ENCODE assay signal across 19 cellular contexts in genomic region chr4:168337550-168337940, GRCh38.
"Had no signal": no experiment of that assay in that cellular context is flagged by ENCODE, and none has a peak within 500 bp of the region (broad histone marks: within the 10 kb centered on the region; RNA-seq: fewer than 3 reads in every experiment).

No MANE protein-coding gene starts in this region.

- H3K4me3 ChIP-seq: breast epithelium, dorsolateral prefrontal cortex, lung, right atrium auricular region, upper lobe of left lung had no signal

- H3K27ac ChIP-seq: breast epithelium, dorsolateral prefrontal cortex, foreskin keratinocyte, right atrium auricular region, upper lobe of left lung had no signal

- ATAC-seq: activated CD8-positive, alpha-beta T cell treated with anti-CD3 and anti-CD28 coated beads for 36 hours; activated T-cell treated with anti-CD3 and anti-CD28 coated beads, Interleukin-2, amount 50 U/mL, for 4 hours; naive thymus-derived CD4-positive, alpha-beta T cell; stimulated activated naive CD8-positive, alpha-beta T cell treated with anti-CD3 and anti-CD28 coated beads, Interleukin-15, Interleukin-2, amounts not matched to agents 100 U/mL and 50 U/mL, for 24 hours; WTC11 had no signal

- H3K27me3 ChIP-seq: breast epithelium, dorsolateral prefrontal cortex, foreskin keratinocyte, right atrium auricular region, upper lobe of left lung had no signal

- DNase-seq: activated CD4-positive, alpha-beta T cell treated with anti-CD3 and anti-CD28 coated beads for 48 hours; activated CD8-positive, alpha-beta T cell treated with anti-CD3 and anti-CD28 coated beads for 36 hours; activated effector memory CD4-positive, alpha-beta T cell treated with anti-CD3 and anti-CD28 coated beads, Interleukin-2, amount 50 U/mL, for 16 hours; activated T-cell treated with anti-CD3 and anti-CD28 coated beads, Interleukin-2, amount 50 U/mL, for 4 hours; amniotic stem cell; dorsolateral prefrontal cortex; endodermal cell; naive thymus-derived CD4-positive, alpha-beta T cell; small intestine; stimulated activated CD4-positive, alpha-beta T cell treated with anti-CD3 and anti-CD28 coated beads, Interleukin-4, amount 100 ng/mL, for 4 hours; stimulated activated CD8-positive, alpha-beta memory T cell treated with anti-CD3 and anti-CD28 coated beads, Interleukin-4, amount 100 ng/mL, for 48 hours; stimulated activated naive CD8-positive, alpha-beta T cell treated with anti-CD3 and anti-CD28 coated beads, Interleukin-15, Interleukin-2, amounts not matched to agents 100 U/mL and 50 U/mL, for 24 hours; T-helper 2 cell; upper lobe of left lung had no signal

- H3K36me3 ChIP-seq: breast epithelium, right atrium auricular region, upper lobe of left lung had no signal

- H3K4me1 ChIP-seq: breast epithelium, foreskin keratinocyte, right atrium auricular region, upper lobe of left lung had no signal

- H3K9me3 ChIP-seq: breast epithelium, right atrium auricular region, upper lobe of left lung had no signal
